8 cellular contexts compared by ENCODE assay signal in genomic region chr7:30471205-30471604, GRCh38. TPM values are rescaled to one million over a fixed set of nuclear protein-coding genes. Genes with fewer than 3 reads are reported as not detected.
DNase-seq lines count a peak whose midpoint lies in the region; ATAC-seq and TF ChIP-seq lines count a peak whose summit lies in the region.

No MANE protein-coding gene starts in this region.

- no peak overlapping the region for H4K5ac ChIP-seq in H9 (ENCODE audit: insufficient read length, low read depth, low read length)

- intact Hi-C loops in body of pancreas (cut with DNase I) = no loop called here

- peak; percentile 92 for DNase-seq in DMS53 (lab: John Stamatoyannopoulos, UW)
- DNase-seq in DMS53 treated with DMSO at 0.1 percent for 48 hours (lab: John Stamatoyannopoulos, UW; ENCODE audit: unreplicated experiment) = no peak
- no peak for DNase-seq in body of pancreas
- no peak for DNase-seq in suprapubic skin (ENCODE audit: low spot score in 2 of 2)
- DNase-seq in H9 = no peak
- no peak for DNase-seq in glomerular visceral epithelial cell (ENCODE audit: extremely low spot score)

- no peaks in the 10 kb centered on the region for H3K9me3 ChIP-seq in body of pancreas
- H3K9me3 ChIP-seq in mesodermal cell (ENCODE audit: control insufficient read depth, low read length) = no peaks in the 10 kb centered on the region
- no peaks in the 10 kb centered on the region for H3K9me3 ChIP-seq in suprapubic skin
- H3K9me3 ChIP-seq in H9 (ENCODE audit: control insufficient read depth, low read depth, low read length) = no peaks in the 10 kb centered on the region

- H3K36me3 Mint-ChIP-seq in H9 (ENCODE audit: insufficient read depth in 1 of 3, low read depth in 3 of 3) = no peaks in the 10 kb centered on the region; a peak in 1 of 7 replicates

- TF ChIP-seq POLR2A in body of pancreas (IDR thresholded peaks at IDR 0.05) (no peak), suprapubic skin (IDR thresholded peaks at IDR 0.05) (no peak)

- 69 to 75% methylated on average over 2 of the region's 2 CpGs for WGBS in body of pancreas, 2 donors
- WGBS in mesodermal cell (ENCODE audit: insufficient coverage in 2 of 2), 2 experiments = 96 to 100% methylated on average over 2 of the region's 2 CpGs
- WGBS in suprapubic skin = 58% methylated on average over 2 of the region's 2 CpGs
- WGBS in H9 (ENCODE audit: extremely low coverage, insufficient read length, low lambda C conversion rate) = no CpG with 5 or more reads among the region's 2 CpGs

- no peak overlapping the region for H3K4me3 Mint-ChIP-seq in H9

- H3K27me3 Mint-ChIP-seq in H9 (ENCODE audit: low read depth) = peaks cover under 1% of the 10 kb centered on the region; the same call in 1 of the 2 replicates

- H2BK12ac ChIP-seq in H9 (ENCODE audit: insufficient read length, low read depth, low read length) = no peak overlapping the region

- no peak overlapping the region for H3K9ac ChIP-seq in H9 (ENCODE audit: extremely low read depth, insufficient read length, low read length)

- no peak overlapping the region for H3K27ac Mint-ChIP-seq in H9

- H3K4me2 ChIP-seq in H9 (ENCODE audit: insufficient read depth, insufficient read length, low read length) = no peak overlapping the region

- H3T11ph ChIP-seq in H9 (ENCODE audit: low read length) = no peak overlapping the region

- H3K79me2 ChIP-seq in H9 (ENCODE audit: insufficient read depth, low read length) = no peaks in the 10 kb centered on the region

- no peak overlapping the region for H3K4me3 ChIP-seq in body of pancreas
- no peak overlapping the region for H3K4me3 ChIP-seq in mesodermal cell (ENCODE audit: extremely low read depth, insufficient read depth, low read length, poor library complexity, severe bottlenecking)
- no peak overlapping the region for H3K4me3 ChIP-seq in suprapubic skin

- H2BK20ac ChIP-seq in H9 (ENCODE audit: low read depth, low read length, poor library complexity, severe bottlenecking) = no peak overlapping the region

- H2AK5ac ChIP-seq in H9 (ENCODE audit: insufficient read length, low read length) = no peak overlapping the region

- no peaks in the 10 kb centered on the region for H3K23me2 ChIP-seq in H9 (ENCODE audit: insufficient read length, low read depth, low read length, poor library complexity, severe bottlenecking)

- ATAC-seq in body of pancreas = peak; percentile 4
- ATAC-seq in GM18867 (IDR thresholded peaks at IDR 0.05; ENCODE audit: unreplicated experiment) = no peak

- no peak for TF ChIP-seq CTCF in body of pancreas (IDR thresholded peaks at IDR 0.05)
- TF ChIP-seq CTCF in suprapubic skin (IDR thresholded peaks at IDR 0.05) = no peak
- no peak for TF ChIP-seq CTCF in H9 (conservative IDR thresholded peaks at IDR 0.05)

- no peak for TF ChIP-seq EP300 in suprapubic skin (IDR thresholded peaks at IDR 0.05)

- no peaks in the 10 kb centered on the region for H3K79me1 ChIP-seq in H9 (ENCODE audit: insufficient read depth, low read depth, low read length, poor library complexity, severe bottlenecking)

- no peaks in the 10 kb centered on the region for H4K20me1 ChIP-seq in H9 (ENCODE audit: control insufficient read depth, insufficient read depth, insufficient read length)

- no peaks in the 10 kb centered on the region for H3K9me3 Mint-ChIP-seq in H9

- H4K91ac ChIP-seq in H9 (ENCODE audit: insufficient read length, low read depth, low read length) = no peak overlapping the region

- H3K4me1 ChIP-seq in body of pancreas (peaks cover 40% of the 10 kb centered on the region), mesodermal cell (ENCODE audit: control insufficient read depth, insufficient read depth, low read length, poor library complexity, severe bottlenecking) (peaks cover 35% of the 10 kb centered on the region), suprapubic skin (peaks cover 74% of the 10 kb centered on the region), H9 (ENCODE audit: insufficient read depth, low read length) (peaks cover 5% of the 10 kb centered on the region; the same call in 1 of the 2 replicates)

- peaks cover 19 to 21% of the 10 kb centered on the region in 2 experiments for H3K4me1 Mint-ChIP-seq in H9

- H3K36me3 ChIP-seq in body of pancreas (replicated peaks in 1 of 2; ENCODE audit: insufficient read depth in 1 of 2, low read depth in 2 of 2) (no peaks in the 10 kb centered on the region), mesodermal cell (ENCODE audit: control insufficient read depth, insufficient read depth, low read length) (no peaks in the 10 kb centered on the region), suprapubic skin (no peaks in the 10 kb centered on the region)

- no peak overlapping the region for H2BK15ac ChIP-seq in H9 (ENCODE audit: low read depth, low read length)

- H2BK5ac ChIP-seq in H9 (ENCODE audit: insufficient read length, low read length) = no peak overlapping the region

- H3K18ac ChIP-seq in H9 (ENCODE audit: insufficient read length, low read depth, low read length) = no peak overlapping the region

- no peaks in the 10 kb centered on the region for H3K27me3 ChIP-seq in body of pancreas
- H3K27me3 ChIP-seq in suprapubic skin = no peaks in the 10 kb centered on the region
- H3K27me3 ChIP-seq in H9 (ENCODE audit: insufficient read depth, low read length) = no peaks in the 10 kb centered on the region

- no peak overlapping the region for H3K14ac ChIP-seq in H9 (ENCODE audit: insufficient read depth, low read length)

- H2BK120ac ChIP-seq in H9 (ENCODE audit: low read depth, low read length, poor library complexity, severe bottlenecking) = no peak overlapping the region

- H3K56ac ChIP-seq in H9 (ENCODE audit: insufficient read length, low read depth, low read length) = no peak overlapping the region

- H3K4ac ChIP-seq in H9 (ENCODE audit: low read depth, low read length) = no peak overlapping the region

- H3K27ac ChIP-seq in body of pancreas = peak overlapping the region; percentile 25 to 59 (median 51)
- H3K27ac ChIP-seq in mesodermal cell (ENCODE audit: low read depth, low read length, severe bottlenecking) = peak overlapping the region; percentile 73
- peak overlapping the region; percentile 87 for H3K27ac ChIP-seq in suprapubic skin
- H3K27ac ChIP-seq in H9 (ENCODE audit: insufficient read length, low read depth, low read length) = no peak overlapping the region

- no peak overlapping the region for H4K8ac ChIP-seq in H9 (replicated peaks; ENCODE audit: insufficient read length, low read depth, low read length)

- H2AFZ ChIP-seq in H9 (ENCODE audit: low read length) = no peak overlapping the region

- H3K23ac ChIP-seq in H9 (ENCODE audit: insufficient read length, low read depth, low read length) = no peak overlapping the region

RNA-seq across cellular contexts. Expression of gene NOD1, which starts 7.4 kb away (rescaled TPM):
- total RNA-seq in body of pancreas (1 to 10 TPM; 3.6 to 4.6 TPM), suprapubic skin (10 to 100 TPM in 2 of 4 donors, 1 to 10 TPM in 2; 9.2 to 22.8 (median 13.4) TPM), H9 (2021) (4.9 and 5.3 TPM in 2 replicates)
- 9.5 TPM for polyA plus RNA-seq in mesodermal cell (2013, experiment 1 of 2)
- 9.4 TPM for polyA plus RNA-seq in mesodermal cell (2013, experiment 2 of 2)

RNA-seq across cellular contexts. Expression of gene GGCT, which starts 33.4 kb away (rescaled TPM):
- total RNA-seq in body of pancreas = 10 to 100 TPM; 13.5 to 42.2 TPM
- 25.3 TPM for polyA plus RNA-seq in mesodermal cell (2013, experiment 1 of 2)
- polyA plus RNA-seq in mesodermal cell (2013, experiment 2 of 2) = 29.0 TPM
- 10 to 100 TPM; 13.7 to 76.1 (median 54.1) TPM for total RNA-seq in suprapubic skin
- total RNA-seq in H9 (2021) = 84.9 and 85.0 TPM in 2 replicates
